ENCODE assay signal across 14 cellular contexts in the genomic region with DNA sequence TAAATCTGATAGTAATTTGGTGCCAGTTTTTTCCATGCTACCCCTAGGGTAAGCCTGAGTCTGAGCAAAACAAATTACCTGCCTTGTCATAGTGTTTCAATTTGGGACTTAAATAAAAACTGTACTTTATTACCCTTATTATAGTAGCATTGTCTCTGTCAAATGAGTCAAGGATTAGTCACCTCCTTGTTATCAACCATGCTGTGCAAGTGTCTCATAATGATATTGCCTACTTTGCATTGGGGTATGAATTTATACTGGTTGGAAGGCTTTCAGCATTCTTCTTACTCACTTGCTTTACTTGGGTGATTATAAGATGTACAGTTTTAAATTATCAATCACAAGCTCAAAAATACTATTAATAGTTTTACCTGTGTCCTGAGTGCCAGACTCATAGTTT.
A peak's percentile ranks its signal among the peaks of the same experiment; 100 is the strongest.
DNase-seq lines count a peak whose midpoint lies in the region; ATAC-seq and TF ChIP-seq lines count a peak whose summit lies in the region.
"Had no signal": no experiment of that assay in that cellular context is flagged by ENCODE, and none has a peak within 500 bp of the region (broad histone marks: within the 10 kb centered on the region; RNA-seq: fewer than 3 reads in every experiment).

No MANE protein-coding gene starts in this region.

- H3K4me1 ChIP-seq in GM23248 (ENCODE audit: insufficient read depth) (peaks cover 5% of the 10 kb centered on the region; the same call in 1 of the 2 replicates), IMR-90 (ENCODE audit: control insufficient read depth, insufficient read depth, low read length) (no peaks in the 10 kb centered on the region)
- no peaks in the 10 kb centered on the region for H3K4me1 ChIP-seq in naive thymus-derived CD4-positive, alpha-beta T cell (ENCODE audit: control insufficient read depth in 2 of 2, insufficient read depth in 2 of 2, low read length in 2 of 2)
- H3K4me1 ChIP-seq: heart right ventricle, suprapubic skin had no signal

- no TSS peak for BruUV-seq in IMR-90 (replicated peaks; lab: Mats Ljungman, UMichigan)

- no peak overlapping the region for H4K91ac ChIP-seq in IMR-90 (ENCODE audit: insufficient read depth, low read depth, low read length)

- no peak overlapping the region for H3K4me3 ChIP-seq in GM23248
- H3K4me3 ChIP-seq in IMR-90 (ENCODE audit: insufficient read depth, low read depth, low read length): no peak overlapping the region
- no peak overlapping the region for H3K4me3 ChIP-seq in kidney epithelial cell (ENCODE audit: low read depth, low read length)
- H3K4me3 ChIP-seq in naive thymus-derived CD4-positive, alpha-beta T cell (ENCODE audit: low read length): no peak overlapping the region
- H3K4me3 ChIP-seq: heart right ventricle, suprapubic skin had no signal

- H3K9me3 ChIP-seq in GM23248 (ENCODE audit: low read depth): no peaks in the 10 kb centered on the region
- no peaks in the 10 kb centered on the region for H3K9me3 ChIP-seq in IMR-90 (ENCODE audit: control insufficient read depth, insufficient read depth, low read length)
- H3K9me3 ChIP-seq in naive thymus-derived CD4-positive, alpha-beta T cell (ENCODE audit: control insufficient read depth in 2 of 3, low read length in 3 of 3): no peaks in the 10 kb centered on the region
- H3K9me3 ChIP-seq: heart right ventricle, suprapubic skin had no signal

- no peak for ATAC-seq in IMR-90 (ENCODE audit: low read depth)
- ATAC-seq in naive thymus-derived CD4-positive, alpha-beta T cell: no peak
- ATAC-seq: heart right ventricle had no signal

- H4K20me1 ChIP-seq in GM23248 (ENCODE audit: insufficient read depth) (no peaks in the 10 kb centered on the region), IMR-90 (ENCODE audit: insufficient read depth, low read length) (no peaks in the 10 kb centered on the region)

- H2AK5ac ChIP-seq in IMR-90 (ENCODE audit: low read depth, low read length): no peak overlapping the region

- intact Hi-C loops in IMR-90 (cut with micrococcal nuclease): no loop called here
- intact Hi-C loops in naive thymus-derived CD4-positive, alpha-beta T cell (cut with micrococcal nuclease): no loop called here

- TF ChIP-seq CTCF in IMR-90 (conservative IDR thresholded peaks at IDR 0.05; ENCODE audit: low read depth, low read length) (no peak), kidney epithelial cell (IDR thresholded peaks at IDR 0.05; ENCODE audit: insufficient read depth, low read length, poor library complexity, severe bottlenecking) (no peak)

- H3K27ac ChIP-seq in GM23248: no peak overlapping the region
- no peak overlapping the region for H3K27ac ChIP-seq in IMR-90 (ENCODE audit: insufficient read depth, low read length)
- H3K27ac ChIP-seq in naive thymus-derived CD4-positive, alpha-beta T cell (ENCODE audit: low read depth, low read length): no peak overlapping the region
- H3K27ac ChIP-seq: heart right ventricle, suprapubic skin had no signal

- H3K4me3 Mint-ChIP-seq in naive thymus-derived CD4-positive, alpha-beta T cell: no peak overlapping the region

- H2BK5ac ChIP-seq in IMR-90 (ENCODE audit: low read depth, low read length, poor library complexity, severe bottlenecking): no peak overlapping the region

- in situ Hi-C loops in GM23248 (cut with MboI) (no loop called here), IMR-90 (cut with MboI; ENCODE audit: low sequenced_read_pairs) (no loop called here)

- DNase-seq in GM23248: peak; percentile 63
- peak; percentile 53 for DNase-seq in IMR-90
- peak; percentile 40 for DNase-seq in amniotic epithelial cell (ENCODE audit: low read depth)
- peak; percentile 23 for DNase-seq in kidney epithelial cell (ENCODE audit: low read depth)
- no peak for DNase-seq in superior temporal gyrus (ENCODE audit: extremely low spot score)
- DNase-seq in activated naive CD4-positive, alpha-beta T cell treated with anti-CD3 and anti-CD28 coated beads, Interleukin-2, amount 50 U/mL, for 16 hours: no peak
- no peak for DNase-seq in hippocampal formation (lab: John Stamatoyannopoulos, UW)
- DNase-seq in naive thymus-derived CD4-positive, alpha-beta T cell: no peak
- DNase-seq: activated CD4-positive, alpha-beta T cell treated with anti-CD3 and anti-CD28 coated beads for 1 hour; activated T-cell treated with anti-CD3 and anti-CD28 coated beads, Interleukin-2, amount 50 U/mL, for 1 hour; heart right ventricle; KG1; NCI-H187 had no signal

- H3K27me3 ChIP-seq in GM23248 (replicated peaks; ENCODE audit: insufficient read depth) (no peaks in the 10 kb centered on the region), IMR-90 (ENCODE audit: control insufficient read depth, insufficient read depth, low read length) (no peaks in the 10 kb centered on the region), kidney epithelial cell (ENCODE audit: control insufficient read depth, insufficient read depth, low read length) (no peaks in the 10 kb centered on the region)
- no peaks in the 10 kb centered on the region for H3K27me3 ChIP-seq in naive thymus-derived CD4-positive, alpha-beta T cell (ENCODE audit: control insufficient read depth in 2 of 2, insufficient read depth in 2 of 2, low read length in 2 of 2)
- H3K27me3 ChIP-seq: heart right ventricle, suprapubic skin had no signal

- no peaks in the 10 kb centered on the region for H3K79me1 ChIP-seq in IMR-90 (ENCODE audit: low read depth in 1 of 2, low read length in 2 of 2)

- no peaks in the 10 kb centered on the region for H3K36me3 Mint-ChIP-seq in naive thymus-derived CD4-positive, alpha-beta T cell

- H2BK15ac ChIP-seq in IMR-90 (ENCODE audit: low read depth, low read length): no peak overlapping the region

- no peak overlapping the region for H2BK120ac ChIP-seq in IMR-90 (ENCODE audit: low read depth, low read length)

- H2AK9ac ChIP-seq in IMR-90 (replicated peaks; ENCODE audit: low read depth, low read length, poor library complexity): no peak overlapping the region

- POLR2A ChIA-PET in IMR-90 (lab: Charles Lee; ENCODE audit: unreplicated experiment): no interaction called here
- POLR2A ChIA-PET in naive thymus-derived CD4-positive, alpha-beta T cell (lab: Charles Lee): no interaction called here

- H3K9me3 Mint-ChIP-seq in naive thymus-derived CD4-positive, alpha-beta T cell: peaks cover 0 to 10% (median 0%) of the 10 kb centered on the region in 11 donors

- H3K9ac ChIP-seq in GM23248 (no peak overlapping the region), IMR-90 (ENCODE audit: low read depth, low read length) (no peak overlapping the region)

- H3K4me2 ChIP-seq in GM23248 (ENCODE audit: unreplicated experiment): no peak overlapping the region
- no peak overlapping the region for H3K4me2 ChIP-seq in IMR-90 (ENCODE audit: low read depth, low read length)

- TF ChIP-seq POLR2A in IMR-90 (IDR thresholded peaks at IDR 0.05; ENCODE audit: low read depth, low read length): no peak

- H3K9me2 ChIP-seq in GM23248 (ENCODE audit: insufficient read depth): no peaks in the 10 kb centered on the region

- no peaks in the 10 kb centered on the region for H3K36me3 ChIP-seq in GM23248 (ENCODE audit: low read depth)
- H3K36me3 ChIP-seq in IMR-90 (ENCODE audit: control insufficient read depth, insufficient read depth, low read length): no peaks in the 10 kb centered on the region
- H3K36me3 ChIP-seq in kidney epithelial cell (ENCODE audit: control insufficient read depth, insufficient read depth, low read length): no peaks in the 10 kb centered on the region
- H3K36me3 ChIP-seq in naive thymus-derived CD4-positive, alpha-beta T cell (ENCODE audit: control insufficient read depth in 2 of 3, insufficient read depth in 3 of 3, low read length in 3 of 3): no peaks in the 10 kb centered on the region
- H3K36me3 ChIP-seq: heart right ventricle, suprapubic skin had no signal

- H2BK20ac ChIP-seq in IMR-90 (ENCODE audit: low read depth, low read length): no peak overlapping the region

- no peak overlapping the region for H3K23ac ChIP-seq in IMR-90 (ENCODE audit: low read depth, low read length)

- dilution Hi-C loops in IMR-90 (cut with HindIII; ENCODE audit: low sequenced_read_pairs, unreplicated experiment): no loop called here

- CTCF ChIA-PET in IMR-90 (lab: Yijun Ruan, JAX): no interaction called here
- CTCF ChIA-PET in naive thymus-derived CD4-positive, alpha-beta T cell (lab: Charles Lee): no interaction called here

- H3K4me1 Mint-ChIP-seq in naive thymus-derived CD4-positive, alpha-beta T cell: no peaks in the 10 kb centered on the region

- no peak overlapping the region for H3K56ac ChIP-seq in IMR-90 (ENCODE audit: extremely low read depth, insufficient read depth, low read length)

- H3K18ac ChIP-seq in IMR-90 (ENCODE audit: low read depth, low read length): no peak overlapping the region

- no peak overlapping the region for H2AFZ ChIP-seq in GM23248
- no peak overlapping the region for H2AFZ ChIP-seq in IMR-90 (replicated peaks; ENCODE audit: low read length, poor library complexity)

- H3K27me3 Mint-ChIP-seq in naive thymus-derived CD4-positive, alpha-beta T cell: no peaks in the 10 kb centered on the region

- no peak for TF ChIP-seq RAD21 in IMR-90 (IDR thresholded peaks at IDR 0.05; ENCODE audit: low read length)

- H3K14ac ChIP-seq in IMR-90 (replicated peaks; ENCODE audit: low read depth, low read length): no peak overlapping the region

- no peaks in the 10 kb centered on the region for H3K9me1 ChIP-seq in IMR-90 (ENCODE audit: insufficient read depth, low read length)

- H4K5ac ChIP-seq in IMR-90 (ENCODE audit: low read depth, low read length): no peak overlapping the region

- H4K8ac ChIP-seq in IMR-90 (ENCODE audit: low read depth in 2 of 2, low read length in 2 of 2): no peak overlapping the region

- no peak overlapping the region for H3K27ac Mint-ChIP-seq in naive thymus-derived CD4-positive, alpha-beta T cell

- H3K4ac ChIP-seq in IMR-90 (ENCODE audit: low read depth, low read length): no peak overlapping the region

- no peaks in the 10 kb centered on the region for H3F3A ChIP-seq in GM23248 (ENCODE audit: insufficient read depth)

- H3K79me2 ChIP-seq in GM23248 (ENCODE audit: insufficient read depth): no peaks in the 10 kb centered on the region

TF ChIP-seq in IMR-90, 13 proteins besides CTCF, POLR2A, EP300 and RAD21 (continues in another document):
- no peak for TF ChIP-seq FOS (IDR thresholded peaks at IDR 0.05; ENCODE audit: low read depth, low read length)
- no peak for TF ChIP-seq RCOR1 (IDR thresholded peaks at IDR 0.05; ENCODE audit: insufficient replicate concordance, low read length)
- no peak for TF ChIP-seq MAFK (IDR thresholded peaks at IDR 0.05; ENCODE audit: low read depth, low read length)
- TF ChIP-seq, protein P1, sequence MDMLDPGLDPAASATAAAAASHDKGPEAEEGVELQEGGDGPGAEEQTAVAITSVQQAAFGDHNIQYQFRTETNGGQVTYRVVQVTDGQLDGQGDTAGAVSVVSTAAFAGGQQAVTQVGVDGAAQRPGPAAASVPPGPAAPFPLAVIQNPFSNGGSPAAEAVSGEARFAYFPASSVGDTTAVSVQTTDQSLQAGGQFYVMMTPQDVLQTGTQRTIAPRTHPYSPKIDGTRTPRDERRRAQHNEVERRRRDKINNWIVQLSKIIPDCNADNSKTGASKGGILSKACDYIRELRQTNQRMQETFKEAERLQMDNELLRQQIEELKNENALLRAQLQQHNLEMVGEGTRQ (IDR thresholded peaks at IDR 0.05; ENCODE audit: low read depth, low read length): no peak
- TF ChIP-seq BHLHE40 (IDR thresholded peaks at IDR 0.05; ENCODE audit: low read depth, low read length): no peak
- TF ChIP-seq MXI1 (IDR thresholded peaks at IDR 0.05; ENCODE audit: borderline replicate concordance, low read depth, low read length): no peak
- no peak for TF ChIP-seq RFX5 (IDR thresholded peaks at IDR 0.05; ENCODE audit: low read depth, low read length)

Comparison
In these comparisons a context has a peak if more than half of its experiments do, and no peak if none do; other contexts are left out.
1. DNase-seq: peak in GM23248 (single experiment), IMR-90 (single experiment), amniotic epithelial cell (single experiment) and kidney epithelial cell (single experiment); none in superior temporal gyrus (single experiment), activated naive CD4-positive, alpha-beta T cell treated with anti-CD3 and anti-CD28 coated beads, Interleukin-2, amount 50 U/mL, for 16 hours (single experiment), hippocampal formation (0 of 2) and naive thymus-derived CD4-positive, alpha-beta T cell (0 of 9).